ENCODE assay signal across 8 cellular contexts in genomic region chr17:65099941-65100315, GRCh38. TPM values are rescaled to one million over a fixed set of nuclear protein-coding genes. Genes with fewer than 3 reads are reported as not detected.
DNase-seq lines count a peak whose midpoint lies in the region; ATAC-seq and TF ChIP-seq lines count a peak whose summit lies in the region.

No MANE protein-coding gene starts in this region.

- H3K4me1 Mint-ChIP-seq in activated naive CD8-positive, alpha-beta T cell treated with anti-CD3 and anti-CD28 coated beads for 36 hours, result peaks cover 19% of the 10 kb centered on the region

- H3K36me3 Mint-ChIP-seq in activated naive CD8-positive, alpha-beta T cell treated with anti-CD3 and anti-CD28 coated beads for 36 hours, result no peaks in the 10 kb centered on the region

- no peaks in the 10 kb centered on the region for H3K9me3 Mint-ChIP-seq in activated naive CD8-positive, alpha-beta T cell treated with anti-CD3 and anti-CD28 coated beads for 36 hours

- peaks cover 4% of the 10 kb centered on the region for H3K4me1 ChIP-seq in iPS-20b (ENCODE audit: insufficient read depth, low read length)

- H3K4me3 Mint-ChIP-seq in activated naive CD8-positive, alpha-beta T cell treated with anti-CD3 and anti-CD28 coated beads for 36 hours, result peak overlapping the region; percentile 80

- H3K27ac Mint-ChIP-seq in activated naive CD8-positive, alpha-beta T cell treated with anti-CD3 and anti-CD28 coated beads for 36 hours, result peak overlapping the region; percentile 92

- no peaks in the 10 kb centered on the region for H3K27me3 ChIP-seq in iPS-20b (ENCODE audit: insufficient read depth, low read length)

- H3K36me3 ChIP-seq in iPS-20b (ENCODE audit: insufficient read depth, low read depth, low read length), result no peaks in the 10 kb centered on the region

- no peak overlapping the region for H3K27ac ChIP-seq in iPS-20b (ENCODE audit: low read length)

- DNase-seq in AG09309 (ENCODE audit: low read depth), result no peak
- peak; percentile 71 for DNase-seq in RPMI8226
- peak; percentile 78 for DNase-seq in activated naive CD8-positive, alpha-beta T cell treated with anti-CD3 and anti-CD28 coated beads for 36 hours
- DNase-seq in stimulated activated CD4-positive, alpha-beta T cell treated with anti-CD3 and anti-CD28 coated beads, Interleukin-15, amount 100 ng/mL, for 48 hours (ENCODE audit: low read depth in 2 of 2), result peak; percentile 74 to 83
- DNase-seq in epidermal melanocyte (ENCODE audit: insufficient read length, low spot score), result no peak

- no peaks in the 10 kb centered on the region for H3K27me3 Mint-ChIP-seq in activated naive CD8-positive, alpha-beta T cell treated with anti-CD3 and anti-CD28 coated beads for 36 hours

- H3K4me3 ChIP-seq in AG09309 (ENCODE audit: control insufficient read depth, low read depth, low read length), result peak overlapping the region; percentile 52; the same call in 1 of the 2 replicates
- peak overlapping the region; percentile 60 for H3K4me3 ChIP-seq in iPS-20b (ENCODE audit: low read length)

- no peaks in the 10 kb centered on the region for H3K9me3 ChIP-seq in iPS-20b (ENCODE audit: insufficient read depth, low read depth, low read length)

- peak; percentile 1 for TF ChIP-seq CTCF in AG09309 (IDR thresholded peaks at IDR 0.05; ENCODE audit: control insufficient read depth, insufficient read depth, low read depth, low read length, missing control alignments)

- peak; percentile 76 for ATAC-seq in GM18909 (IDR thresholded peaks at IDR 0.05; ENCODE audit: poor library complexity, unreplicated experiment)
- peak; percentile 81 for ATAC-seq in HG03095 (IDR thresholded peaks at IDR 0.05; ENCODE audit: unreplicated experiment)

- H3K9ac ChIP-seq in iPS-20b (ENCODE audit: low read depth, low read length), result no peak overlapping the region

RNA-seq across cellular contexts. Expression of gene RGS9, which starts 37.2 kb away (rescaled TPM):
- total RNA-seq in activated naive CD8-positive, alpha-beta T cell treated with anti-CD3 and anti-CD28 coated beads for 36 hours, result 1 to 10 TPM; 1.2 TPM

RNA-seq across cellular contexts. Expression of gene GNA13, which starts 43.4 kb away (rescaled TPM):
- total RNA-seq in activated naive CD8-positive, alpha-beta T cell treated with anti-CD3 and anti-CD28 coated beads for 36 hours, result 10 to 100 TPM; 53.8 to 54.2 TPM

Comparison
In these comparisons a context has a peak if more than half of its experiments do, and no peak if none do; other contexts are left out.
1. DNase-seq: peak in RPMI8226 (single experiment), activated naive CD8-positive, alpha-beta T cell treated with anti-CD3 and anti-CD28 coated beads for 36 hours (single experiment) and stimulated activated CD4-positive, alpha-beta T cell treated with anti-CD3 and anti-CD28 coated beads, Interleukin-15, amount 100 ng/mL, for 48 hours (2 of 2); none in AG09309 (single experiment) and epidermal melanocyte (single experiment).